ENCODE assay signal across 10 cellular contexts in the genomic region with DNA sequence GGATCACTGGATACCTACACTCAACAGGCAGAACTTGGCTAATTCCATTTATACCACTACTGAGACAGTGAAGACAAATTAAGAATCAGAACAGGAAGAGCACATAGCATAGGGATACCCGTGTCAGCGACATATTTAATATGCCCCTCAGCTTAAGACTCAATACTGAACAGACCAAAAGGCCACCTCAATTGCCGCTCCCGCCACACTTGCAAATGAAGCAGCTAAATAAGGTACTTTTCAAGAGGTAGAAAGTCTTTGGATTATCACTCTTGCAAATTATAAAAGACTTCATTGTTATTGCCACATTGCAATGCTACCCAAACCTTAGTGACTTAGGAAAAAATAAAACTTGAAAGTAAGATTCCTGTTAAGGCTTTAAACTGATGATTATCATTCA. TPM values are rescaled to one million over a fixed set of nuclear protein-coding genes. Genes with fewer than 3 reads are reported as not detected.
DNase-seq lines count a peak whose midpoint lies in the region; ATAC-seq and TF ChIP-seq lines count a peak whose summit lies in the region.
"Had no signal": no experiment of that assay in that cellular context is flagged by ENCODE, and none has a peak within 500 bp of the region (broad histone marks: within the 10 kb centered on the region; RNA-seq: fewer than 3 reads in every experiment).

No MANE protein-coding gene starts in this region.

- TF ChIP-seq POLR2A in transverse colon (IDR thresholded peaks at IDR 0.05): no peak

- TF ChIP-seq CTCF in cardiac muscle cell (IDR thresholded peaks at IDR 0.05; ENCODE audit: low read depth, low read length): no peak
- TF ChIP-seq CTCF in ascending aorta (IDR thresholded peaks at IDR 0.05): no peak
- no peak for TF ChIP-seq CTCF in lower lobe of right lung (IDR thresholded peaks at IDR 0.05)
- no peak for TF ChIP-seq CTCF in transverse colon (IDR thresholded peaks at IDR 0.05)

- 38 to 70% methylated on average over 2 to 4 of the region's 4 CpGs for WGBS in transverse colon (ENCODE audit: low coverage in 1 of 2), 2 donors

- H3K27ac ChIP-seq in cardiac muscle cell (peak overlapping the region; percentile 31), ascending aorta (peak overlapping the region; percentile 30 to 100), lower lobe of right lung (no peak overlapping the region), transverse colon (peak overlapping the region; percentile 97 to 100 (median 98))

- intact Hi-C loops in left cardiac atrium (cut with DNase I): loop anchor here in 1 of 2 donors (10.0 kb wide), 1 partner anchor 62 kb away; no protein-coding TSS in a partner anchor
- intact Hi-C loops in ascending aorta (cut with DNase I): loop anchor here (10.0 kb wide), 1 partner anchor 202 kb away; the partner anchor contains the start of genes GTPBP1 and JOSD1
- intact Hi-C loops in lower lobe of right lung (cut with DNase I): no loop called here
- intact Hi-C loops in transverse colon (cut with DNase I; ENCODE audit: low total_unique reads): no loop called here

- H3K9me3 ChIP-seq in cardiac muscle cell (ENCODE audit: low read depth) (no peaks in the 10 kb centered on the region), ascending aorta (no peaks in the 10 kb centered on the region), lower lobe of right lung (no peaks in the 10 kb centered on the region), transverse colon (no peaks in the 10 kb centered on the region)

- H3K4me1 ChIP-seq in cardiac muscle cell (ENCODE audit: low read depth): peaks cover 22% of the 10 kb centered on the region
- peaks cover 3 to 41% of the 10 kb centered on the region in 2 donors for H3K4me1 ChIP-seq in ascending aorta
- peaks cover 42% of the 10 kb centered on the region for H3K4me1 ChIP-seq in lower lobe of right lung
- peaks cover 20 to 57% (median 28%) of the 10 kb centered on the region in 4 donors for H3K4me1 ChIP-seq in transverse colon

- H3K36me3 ChIP-seq in cardiac muscle cell (peaks cover 33% of the 10 kb centered on the region), ascending aorta (peaks cover 34 to 43% of the 10 kb centered on the region in 2 donors), lower lobe of right lung (peaks cover 54% of the 10 kb centered on the region), transverse colon (peaks cover 0 to 27% (median 12%) of the 10 kb centered on the region in 4 donors)

- DNase-seq in cardiac muscle cell (ENCODE audit: low read depth in 1 of 2, low spot score in 1 of 2) (no peak), left cardiac atrium (no peak), ascending aorta (ENCODE audit: low spot score in 2 of 2) (no peak), lower lobe of right lung (no peak), transverse colon (no peak), NCI-H1092 treated with DMSO at 0.1 percent for 48 hours (lab: John Stamatoyannopoulos, UW) (no peak), DMS153 (lab: John Stamatoyannopoulos, UW) (no peak)
- DNase-seq: stimulated activated CD4-positive, alpha-beta T cell treated with anti-CD3 and anti-CD28 coated beads, Interleukin-1b, Interleukin-23, amount 100 ng/mL, for 48 hours; T1000 had no signal

- ATAC-seq in left cardiac atrium: no peak
- no peak for ATAC-seq in lower lobe of right lung
- no peak for ATAC-seq in HG02884 (IDR thresholded peaks at IDR 0.05; ENCODE audit: unreplicated experiment)

- in situ Hi-C loops in transverse colon (cut with MboI; ENCODE audit: low pct_ligation_motif_present in 1 of 4, low pct_unique_long_range_greater_than_20kb in 1 of 4, low sequenced_read_pairs in 3 of 4): no loop called here

- TF ChIP-seq EP300 in transverse colon (IDR thresholded peaks at IDR 0.05; ENCODE audit: low read depth): no peak

- no peaks in the 10 kb centered on the region for H3K27me3 ChIP-seq in cardiac muscle cell
- H3K27me3 ChIP-seq in ascending aorta: no peaks in the 10 kb centered on the region
- H3K27me3 ChIP-seq in lower lobe of right lung (ENCODE audit: low read depth): no peaks in the 10 kb centered on the region
- H3K27me3 ChIP-seq in transverse colon: no peaks in the 10 kb centered on the region

- H3K4me3 ChIP-seq in cardiac muscle cell (peak overlapping the region; percentile 61), ascending aorta (peak overlapping the region; percentile 77 to 96), lower lobe of right lung (peak overlapping the region; percentile 80), transverse colon (peak overlapping the region in 1 of 4 donors; percentile 67)

RNA-seq across cellular contexts. Expression of gene DDX17, which starts 3.1 kb away (rescaled TPM):
- 682 and 855 TPM in 2 replicates for total RNA-seq in cardiac muscle cell
- 53.7 and 60.4 TPM in 2 replicates for polyA plus RNA-seq in cardiac muscle cell
- 100 to 1,000 TPM; 209 to 220 TPM for total RNA-seq in left cardiac atrium
- total RNA-seq in ascending aorta: 837 TPM
- 457 TPM for total RNA-seq in lower lobe of right lung
- total RNA-seq in transverse colon: 1,000 to 10,000 TPM in 1 of 4 donors, 100 to 1,000 TPM in 3; 506 to 1,034 (median 728) TPM

RNA-seq across cellular contexts. Expression of gene KDELR3, which starts 35.1 kb away (rescaled TPM):
- 13.1 and 19.7 TPM in 2 replicates for total RNA-seq in cardiac muscle cell
- 21.8 and 26.5 TPM in 2 replicates for polyA plus RNA-seq in cardiac muscle cell
- 10 to 100 TPM in 1 of 2 donors, 1 to 10 TPM in 1; 9.2 to 10.1 TPM for total RNA-seq in left cardiac atrium
- 11.8 TPM for total RNA-seq in ascending aorta
- total RNA-seq in lower lobe of right lung: 8.3 TPM
- 10 to 100 TPM in 1 of 4 donors, 1 to 10 TPM in 2, not detected in 1; 5.6 to 12.5 (median 8.7) TPM for total RNA-seq in transverse colon

RNA-seq across cellular contexts. Expression of gene KCNJ4, which starts 48.0 kb away (rescaled TPM):
- total RNA-seq in cardiac muscle cell (19.3 and 27.5 TPM in 2 replicates), left cardiac atrium (10 to 100 TPM in 1 of 2 donors, 1 to 10 TPM in 1; 7.2 to 15.9 TPM), ascending aorta (not detected), lower lobe of right lung (not detected), transverse colon (not detected)
- polyA plus RNA-seq in cardiac muscle cell: 3.2 and 4.9 TPM in 2 replicates
